13 cellular contexts compared by ENCODE assay signal in genomic region chr17:30343244-30343643, GRCh38. TPM values are rescaled to one million over a fixed set of nuclear protein-coding genes. Genes with fewer than 3 reads are reported as not detected.
"Had no signal": no experiment of that assay in that cellular context is flagged by ENCODE, and none has a peak within 500 bp of the region (broad histone marks: within the 10 kb centered on the region; RNA-seq: fewer than 3 reads in every experiment).

No MANE protein-coding gene starts in this region.

RNA-seq across cellular contexts. Expression of gene TMIGD1, which starts 9.4 kb away (rescaled TPM):
- total RNA-seq: epithelial cell of proximal tubule, esophagus squamous epithelium, gastroesophageal sphincter, kidney epithelial cell, lower leg skin, mammary epithelial cell, mesenteric fat pad, mononuclear cell, myocyte, natural killer cell, osteoblast, posterior vena cava, right cardiac atrium had no signal
- polyA plus RNA-seq: mammary epithelial cell, right cardiac atrium had no signal
